8 cellular contexts compared by ENCODE assay signal in the genomic region with DNA sequence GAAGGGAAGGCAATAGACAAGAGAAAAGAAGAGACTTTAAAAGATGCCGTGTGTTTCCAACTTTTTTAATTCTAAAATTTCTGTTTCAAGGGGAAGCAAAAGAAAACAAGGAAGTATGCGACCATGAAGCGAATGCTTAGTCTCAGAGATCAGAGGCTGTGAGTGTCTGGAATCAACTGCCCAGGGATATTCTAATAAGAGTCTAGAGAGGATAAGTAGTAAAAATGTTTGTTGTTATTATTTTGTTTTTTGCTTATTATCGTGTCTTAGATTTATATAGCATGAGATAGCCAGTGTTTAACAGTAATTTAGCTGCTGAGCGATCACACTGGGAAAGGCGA. TPM values are rescaled to one million over a fixed set of nuclear protein-coding genes. Genes with fewer than 3 reads are reported as not detected.
DNase-seq lines count a peak whose midpoint lies in the region; ATAC-seq, FAIRE-seq and TF ChIP-seq lines count a peak whose summit lies in the region.

No MANE protein-coding gene starts in this region.

- no peak for FAIRE-seq in pancreas (lab: Jason Lieb, UNC)

- no peaks in the 10 kb centered on the region for H3K9me3 ChIP-seq in ES-I3 (ENCODE audit: control insufficient read depth, insufficient read depth, low read length)
- no peaks in the 10 kb centered on the region for H3K9me3 ChIP-seq in RWPE2 (ENCODE audit: severe bottlenecking)
- no peaks in the 10 kb centered on the region for H3K9me3 ChIP-seq in esophagus squamous epithelium
- no peaks in the 10 kb centered on the region for H3K9me3 ChIP-seq in pancreas

- H3K27me3 ChIP-seq in RWPE2 (ENCODE audit: insufficient read depth, poor library complexity, severe bottlenecking) (no peaks in the 10 kb centered on the region), esophagus squamous epithelium (no peaks in the 10 kb centered on the region), pancreas (no peaks in the 10 kb centered on the region)

- ATAC-seq in RWPE2 (ENCODE audit: low read depth) = no peak
- peak in 3 of 4 donors; percentile 15 to 36 (median 31) for ATAC-seq in pancreas
- ATAC-seq in GM18873 (IDR thresholded peaks at IDR 0.05; ENCODE audit: low FRiP score, unreplicated experiment) = no peak

- H3K4me1 ChIP-seq in ES-I3 (ENCODE audit: insufficient read depth, low read length) = 0 out of 2 replicates have a peak, but pooled peaks cover 3% of the 10 kb centered on the region
- H3K4me1 ChIP-seq in RWPE2 (ENCODE audit: insufficient read depth, poor library complexity, severe bottlenecking) = peaks cover 23% of the 10 kb centered on the region
- peaks cover 11 to 40% (median 19%) of the 10 kb centered on the region in 3 donors for H3K4me1 ChIP-seq in esophagus squamous epithelium
- H3K4me1 ChIP-seq in pancreas = peaks cover 0 to 14% (median 0%) of the 10 kb centered on the region in 3 donors

- H3K9ac ChIP-seq in ES-I3 (ENCODE audit: low read depth, low read length) = peak overlapping the region; percentile 78

- TF ChIP-seq POLR2A in esophagus squamous epithelium (IDR thresholded peaks at IDR 0.05) = no peak

- 12% methylated on average over 6 of the region's 6 CpGs for WGBS in esophagus squamous epithelium, 2 donors
- 6 to 7% methylated on average over 6 of the region's 6 CpGs for WGBS in pancreas, 2 donors

- H3K27ac ChIP-seq in RWPE2 (ENCODE audit: poor library complexity, severe bottlenecking) (peak overlapping the region; percentile 39), esophagus squamous epithelium (peak overlapping the region; percentile 87 to 93 (median 88)), pancreas (peak overlapping the region in 3 of 4 donors; percentile 35 to 72 (median 68))

- DNase-seq in RWPE2 (ENCODE audit: low spot score) = no peak
- no peak for DNase-seq in esophagus squamous epithelium (lab: John Stamatoyannopoulos, UW)
- DNase-seq in pancreas = no peak
- no peak for DNase-seq in NCI-H1105 treated with DMSO at 0.1 percent for 48 hours (lab: John Stamatoyannopoulos, UW)
- no peak for DNase-seq in stimulated activated CD4-positive, alpha-beta T cell treated with anti-CD3 and anti-CD28 coated beads, Interleukin-2, amount 100 ng/mL, for 48 hours
- no peak for DNase-seq in putamen (ENCODE audit: low spot score)

- intact Hi-C loops in esophagus squamous epithelium (cut with DNase I) = no loop called here
- intact Hi-C loops in pancreas (cut with DNase I) = no loop called here

- TF ChIP-seq CTCF in RWPE2 (IDR thresholded peaks at IDR 0.05; ENCODE audit: poor library complexity, severe bottlenecking) (no peak), esophagus squamous epithelium (IDR thresholded peaks at IDR 0.05) (no peak), pancreas (IDR thresholded peaks at IDR 0.05) (no peak)

- H3K4me3 ChIP-seq in RWPE2 (ENCODE audit: severe bottlenecking) (peak overlapping the region; percentile 64), esophagus squamous epithelium (peak overlapping the region; percentile 64 to 95 (median 78)), pancreas (peak overlapping the region; percentile 58 to 88 (median 68))

- H3K36me3 ChIP-seq in ES-I3 (ENCODE audit: insufficient read depth, low read length) = peaks cover 12% of the 10 kb centered on the region
- H3K36me3 ChIP-seq in RWPE2 (ENCODE audit: low read depth) = peaks cover 44% of the 10 kb centered on the region
- H3K36me3 ChIP-seq in esophagus squamous epithelium = peaks cover 3 to 38% (median 7%) of the 10 kb centered on the region in 3 donors
- peaks cover 0 to 11% (median 0%) of the 10 kb centered on the region in 3 donors for H3K36me3 ChIP-seq in pancreas

RNA-seq across cellular contexts. Expression of gene FCF1, which starts 0.4 kb away (rescaled TPM):
- 10 to 100 TPM; 27.9 to 39.5 (median 30.2) TPM for total RNA-seq in esophagus squamous epithelium
- total RNA-seq in pancreas = 10 to 100 TPM in 5 of 6 donors, 1 to 10 TPM in 1; 8.1 to 26.9 (median 17.2) TPM
- 10 to 100 TPM in 1 of 2 donors, 1 to 10 TPM in 1; 2.5 to 12.9 TPM for polyA plus RNA-seq in pancreas

RNA-seq across cellular contexts. Expression of gene AREL1, which starts 0.5 kb away (rescaled TPM):
- total RNA-seq in esophagus squamous epithelium (10 to 100 TPM; 17.0 to 21.6 (median 19.8) TPM), pancreas (10 to 100 TPM; 11.1 to 20.9 (median 15.2) TPM)
- 10 to 100 TPM in 1 of 2 donors, 1 to 10 TPM in 1; 7.6 to 10.3 TPM for polyA plus RNA-seq in pancreas

RNA-seq across cellular contexts. Expression of gene YLPM1, which starts 49.8 kb away (rescaled TPM):
- 10 to 100 TPM; 20.4 to 48.8 (median 28.2) TPM for total RNA-seq in esophagus squamous epithelium
- total RNA-seq in pancreas = 10 to 100 TPM; 18.2 to 33.3 (median 25.2) TPM
- 10 to 100 TPM; 14.1 to 22.2 TPM for polyA plus RNA-seq in pancreas

Comparison
In these comparisons a context has a peak if more than half of its experiments do, and no peak if none do; other contexts are left out.
1. ATAC-seq: peak in pancreas (3 of 4); none in RWPE2 (single experiment) and GM18873 (single experiment).
2. Peak in every context shown above with its lines, with median percentiles within 50 percentile points of each other: H3K27ac ChIP-seq and H3K4me3 ChIP-seq.